16 cellular contexts compared by ENCODE assay signal in the genomic region with DNA sequence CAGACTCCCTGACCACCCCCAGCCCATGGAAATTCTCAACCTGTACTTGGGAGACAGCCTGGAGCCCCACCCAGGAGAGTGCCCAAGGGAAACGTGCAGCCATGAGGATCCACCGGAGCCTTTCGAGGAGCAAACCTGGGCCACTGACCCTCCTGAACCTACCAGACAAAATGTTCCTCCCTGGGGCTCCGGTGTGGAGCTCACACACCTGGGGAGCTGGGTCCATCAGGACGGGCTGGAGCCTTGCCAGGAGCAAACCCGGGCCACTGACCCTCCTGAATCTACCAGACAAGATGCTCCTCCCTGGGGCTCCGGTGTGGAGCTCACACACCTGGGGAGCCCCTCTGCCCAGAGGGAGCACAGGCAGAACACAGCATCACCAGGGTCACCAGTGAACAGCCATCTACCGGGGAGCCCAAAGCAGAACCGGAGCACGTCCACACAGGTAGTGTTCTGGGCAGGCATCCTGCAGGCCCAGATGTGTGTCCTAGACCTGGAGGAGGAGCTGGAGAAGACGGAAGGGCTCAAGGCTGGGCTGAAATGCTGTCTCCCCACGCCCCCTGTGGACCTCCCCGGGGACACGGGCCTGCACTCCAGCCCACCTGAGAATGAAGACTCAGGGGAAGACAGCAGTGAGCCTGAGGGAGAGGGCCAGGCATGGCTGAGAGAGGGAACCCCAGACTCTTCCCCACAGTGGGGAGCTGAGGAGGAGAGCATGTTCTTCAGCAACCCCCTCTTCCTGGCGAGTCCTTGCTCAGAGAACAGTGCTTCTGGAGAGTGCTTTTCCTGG. TPM values are rescaled to one million over a fixed set of nuclear protein-coding genes. Genes with fewer than 3 reads are reported as not detected.
DNase-seq lines count a peak whose midpoint lies in the region; ATAC-seq and TF ChIP-seq lines count a peak whose summit lies in the region.
"Had no signal": no experiment of that assay in that cellular context is flagged by ENCODE, and none has a peak within 500 bp of the region (broad histone marks: within the 10 kb centered on the region; RNA-seq: fewer than 3 reads in every experiment).

No MANE protein-coding gene starts in this region.

- H3K27ac Mint-ChIP-seq in T-cell (peak overlapping the region; percentile 91 to 96), memory B cell (peak overlapping the region; percentile 12), osteocyte (ENCODE audit: unreplicated experiment) (no peak overlapping the region)

- H3K27ac ChIP-seq in dorsolateral prefrontal cortex: no peak overlapping the region
- H3K27ac ChIP-seq: cardiac muscle cell, gastrocnemius medialis had no signal

- no peaks in the 10 kb centered on the region for H3K27me3 Mint-ChIP-seq in T-cell
- H3K27me3 Mint-ChIP-seq in memory B cell: no peaks in the 10 kb centered on the region
- no peaks in the 10 kb centered on the region for H3K27me3 Mint-ChIP-seq in osteocyte (ENCODE audit: unreplicated experiment)

- ATAC-seq in left ventricle myocardium superior (no peak), T-cell (replicated peaks in 1 of 4) (no peak), memory B cell (ENCODE audit: low read depth) (no peak)
- ATAC-seq: esophagus mucosa, gastrocnemius medialis had no signal

- intact Hi-C loops in cardiac septum (cut with DNase I): no loop called here
- intact Hi-C loops in left ventricle myocardium superior (cut with micrococcal nuclease): no loop called here
- intact Hi-C loops in dorsolateral prefrontal cortex (cut with DNase I): no loop called here

- H3K27me3 ChIP-seq in dorsolateral prefrontal cortex: no peaks in the 10 kb centered on the region
- H3K27me3 ChIP-seq: cardiac muscle cell, gastrocnemius medialis, Peyer's patch had no signal

- peak; percentile 43 for DNase-seq in cardiac septum (ENCODE audit: low spot score)
- DNase-seq in left ventricle myocardium superior: no peak
- DNase-seq in T-cell: no peak
- no peak for DNase-seq in memory B cell (ENCODE audit: low spot score in 2 of 2)
- DNase-seq in osteocyte (ENCODE audit: extremely low spot score, unreplicated experiment): no peak
- DNase-seq in dorsolateral prefrontal cortex: no peak
- DNase-seq in islet precursor cell: no peak
- DNase-seq: gastrocnemius medialis, H9, Karpas-422, NCI-H1092, NCI-H2029 had no signal

- H3K4me3 Mint-ChIP-seq in T-cell (peak overlapping the region in 1 of 3 donors; percentile 86), memory B cell (no peak overlapping the region), osteocyte (ENCODE audit: unreplicated experiment) (no peak overlapping the region)
- H3K4me3 Mint-ChIP-seq: H9, neural crest cell had no signal

- TF ChIP-seq CTCF in osteocyte (IDR thresholded peaks at IDR 0.05) (no peak), dorsolateral prefrontal cortex (IDR thresholded peaks at IDR 0.05 in 54 of 56, conservative IDR thresholded peaks at IDR 0.05 in 2 of 56; ENCODE audit: low read depth in 1 of 56, partially characterized antibody in 56 of 56) (no peak)

- CTCF ChIA-PET in T-cell (lab: Charles Lee): interaction anchor here in 1 of 2 donors (0.7 kb wide), 1 partner anchor 41 kb away, joined by 3 read pairs; no protein-coding TSS in a partner anchor

- no peaks in the 10 kb centered on the region for H3K9me3 Mint-ChIP-seq in T-cell
- no peaks in the 10 kb centered on the region for H3K9me3 Mint-ChIP-seq in memory B cell
- H3K9me3 Mint-ChIP-seq in osteocyte (ENCODE audit: unreplicated experiment): no peaks in the 10 kb centered on the region
- H3K9me3 Mint-ChIP-seq: H9, neural crest cell had no signal

- POLR2A ChIA-PET in T-cell (lab: Charles Lee): interaction anchor here in 1 of 2 donors (0.6 kb wide), 1 partner anchor 994 kb away, joined by 3 read pairs; no protein-coding TSS in a partner anchor

- no peak overlapping the region for H3K4me3 ChIP-seq in dorsolateral prefrontal cortex
- H3K4me3 ChIP-seq: cardiac muscle cell, gastrocnemius medialis, Peyer's patch had no signal

- H3K4me1 Mint-ChIP-seq in T-cell (peaks cover 95 to 99% (median 96%) of the 10 kb centered on the region in 3 donors), memory B cell (peaks cover 58% of the 10 kb centered on the region), osteocyte (ENCODE audit: unreplicated experiment) (peaks cover 14% of the 10 kb centered on the region)

- H3K36me3 Mint-ChIP-seq in T-cell (peaks cover 35% of the 10 kb centered on the region), memory B cell (peaks cover 24% of the 10 kb centered on the region), osteocyte (ENCODE audit: unreplicated experiment) (no peaks in the 10 kb centered on the region)

RNA-seq across cellular contexts. Expression of gene PSD4, which starts 8.9 kb away (rescaled TPM):
- 2.3 TPM for total RNA-seq in cardiac septum
- total RNA-seq in left ventricle myocardium superior: 2.9 TPM
- 100 to 1,000 TPM; 145 to 217 (median 150) TPM for total RNA-seq in T-cell
- total RNA-seq in osteocyte: 6.3 and 8.9 TPM in 2 replicates
- 10 to 100 TPM in 53 of 120 experiments, 1 to 10 TPM in 67; 3.3 to 18.7 (median 9.3) TPM for total RNA-seq in dorsolateral prefrontal cortex

RNA-seq across cellular contexts. Expression of gene IL1RN, which starts 55.3 kb away (rescaled TPM):
- total RNA-seq in cardiac septum (0.59 TPM), left ventricle myocardium superior (0.57 TPM), T-cell (not detected), osteocyte (not detected in 2 replicates), dorsolateral prefrontal cortex (1 to 10 TPM in 14 of 120 experiments, under 1 TPM in 34, not detected in 72; 0.23 to 4.3 (median 0.61) TPM)
- total RNA-seq: cardiac muscle cell, H9, neural crest cell had no signal

Comparison
In these comparisons a context has a peak if more than half of its experiments do, and no peak if none do; other contexts are left out.
1. RNA of gene PSD4, which starts 8.9 kb away (total RNA-seq): 145 to 217 TPM in T-cell; 3.3 to 18.7 TPM in dorsolateral prefrontal cortex, 6.3 to 8.9 TPM in osteocyte, 2.9 TPM in left ventricle myocardium superior (single experiment) and 2.3 TPM in cardiac septum (single experiment); every median in the first group is over 4 times any median in the second.